6 cellular contexts compared by ENCODE assay signal in genomic region chr22:32088121-32088520, GRCh38. TPM values are rescaled to one million over a fixed set of nuclear protein-coding genes. Genes with fewer than 3 reads are reported as not detected.
"Had no signal": no experiment of that assay in that cellular context is flagged by ENCODE, and none has a peak within 500 bp of the region (broad histone marks: within the 10 kb centered on the region; RNA-seq: fewer than 3 reads in every experiment).

No MANE protein-coding gene starts in this region.

RNA-seq across cellular contexts. Expression of gene SLC5A1, which starts 45.1 kb away (rescaled TPM):
- total RNA-seq: OCI-LY7, PC-3, PC-9, RPMI7951, SJCRH30, SJSA1 had no signal
